27 cellular contexts compared by ENCODE assay signal in genomic region chr2:203898697-203899096, GRCh38. TPM values are rescaled to one million over a fixed set of nuclear protein-coding genes. Genes with fewer than 3 reads are reported as not detected.
"Had no signal": no experiment of that assay in that cellular context is flagged by ENCODE, and none has a peak within 500 bp of the region (broad histone marks: within the 10 kb centered on the region; RNA-seq: fewer than 3 reads in every experiment).

No MANE protein-coding gene starts in this region.

- ATAC-seq: heart right ventricle; left colon; lower lobe of right lung; mucosa of descending colon; stimulated activated naive CD8-positive, alpha-beta T cell treated with anti-CD3 and anti-CD28 coated beads, Interleukin-15, amount 100 ng/mL, for 72 hours had no signal

- H3K27ac Mint-ChIP-seq: activated naive CD4-positive, alpha-beta T cell treated with anti-CD3 and anti-CD28 coated beads, Interleukin-2, amount 50 U/mL, for 24 hours; activated T-helper 1 cell treated with anti-CD3 and anti-CD28 coated beads, Interleukin-12 subunit alpha, Interleukin-12 subunit beta, Interleukin-2, Interleukin-4 antibody, amounts not matched to agents 30 ng/mL and 10 ng/mL and 1 ng/mL, durations not matched to agents 14 hours and 24 hours and 36 hours; progenitor cell of endocrine pancreas; stimulated activated naive CD8-positive, alpha-beta T cell treated with anti-CD3 and anti-CD28 coated beads, Interleukin-15, amount 100 ng/mL, for 72 hours had no signal

- H3K4me1 ChIP-seq: esophagus squamous epithelium, lower lobe of right lung, right atrium auricular region, tibial nerve had no signal

- H3K27me3 ChIP-seq: brain microvascular endothelial cell, esophagus squamous epithelium, heart right ventricle, right atrium auricular region, suprapubic skin, tibial nerve had no signal

- H3K4me3 ChIP-seq: esophagus squamous epithelium, heart right ventricle, lower lobe of right lung, mucosa of descending colon, right atrium auricular region, suprapubic skin, tibial nerve had no signal

- H3K4me3 Mint-ChIP-seq: activated naive CD4-positive, alpha-beta T cell treated with anti-CD3 and anti-CD28 coated beads, Interleukin-2, amount 50 U/mL, for 24 hours; activated T-helper 1 cell treated with anti-CD3 and anti-CD28 coated beads, Interleukin-12 subunit alpha, Interleukin-12 subunit beta, Interleukin-2, Interleukin-4 antibody, amounts not matched to agents 30 ng/mL and 10 ng/mL and 1 ng/mL, durations not matched to agents 14 hours and 24 hours and 36 hours; naive B cell; stimulated activated naive CD8-positive, alpha-beta T cell treated with anti-CD3 and anti-CD28 coated beads, Interleukin-15, amount 100 ng/mL, for 72 hours had no signal

- H3K27ac ChIP-seq: brain microvascular endothelial cell, esophagus squamous epithelium, lower lobe of right lung, right atrium auricular region, suprapubic skin, tibial nerve had no signal

- H3K36me3 ChIP-seq: brain microvascular endothelial cell, esophagus squamous epithelium, heart right ventricle, lower lobe of right lung, right atrium auricular region, suprapubic skin, tibial nerve had no signal

- DNase-seq: activated CD4-positive, alpha-beta T cell treated with anti-CD3 and anti-CD28 coated beads for 4 hours; activated CD4-positive, alpha-beta T cell treated with anti-CD3 and anti-CD28 coated beads, Interleukin-2, amount 50 U/mL, for 48 hours; activated CD4-positive, CD25-positive, alpha-beta regulatory T cell; activated gamma-delta T cell treated with Interleukin-2 at 50 U/mL for 16 hours; aorta; brain microvascular endothelial cell; central memory CD4-positive, alpha-beta T cell; esophagus squamous epithelium; heart right ventricle; islet precursor cell; left colon; lower lobe of right lung; mesendoderm; mucosa of descending colon; naive B cell; stimulated activated CD4-positive, alpha-beta T cell treated with anti-CD3 and anti-CD28 coated beads, Interleukin-12 subunit alpha, Interleukin-12 subunit beta, amount 100 ng/mL, for 4 hours; stimulated activated naive CD8-positive, alpha-beta T cell treated with anti-CD3 and anti-CD28 coated beads, Interleukin-15, amount 100 ng/mL, for 72 hours; T-helper 1 cell; T1000 had no signal

RNA-seq across cellular contexts. Expression of gene CTLA4, which starts 31.1 kb away (rescaled TPM):
- total RNA-seq: osteoblast, progenitor cell of endocrine pancreas, skeletal muscle tissue, tibial nerve had no signal

RNA-seq across cellular contexts. Expression of gene ICOS, which starts 37.9 kb away (rescaled TPM):
- total RNA-seq: osteoblast, progenitor cell of endocrine pancreas, right atrium auricular region had no signal
